ENCODE assay signal across 8 cellular contexts in genomic region chr19:14571695-14572490, GRCh38. TPM values are rescaled to one million over a fixed set of nuclear protein-coding genes. Genes with fewer than 3 reads are reported as not detected.
DNase-seq lines count a peak whose midpoint lies in the region; ATAC-seq, FAIRE-seq and TF ChIP-seq lines count a peak whose summit lies in the region.

Gene NDUFB7 (minus strand): TSS chr19:14572066. CDS start chr19:14572000, 66 bp downstream.

- peak within 1 kb of the TSS; percentile 57 to 91 for H3K4me2 ChIP-seq in H1 (ENCODE audit: insufficient read depth in 1 of 2, low read depth in 2 of 2, low read length in 2 of 2)
- H3K4me2 ChIP-seq in mesendoderm (ENCODE audit: low read length), result peak within 1 kb of the TSS; percentile 42

- H2BK20ac ChIP-seq in H1 (ENCODE audit: low read length), result no peak within 1 kb of the TSS

- TF ChIP-seq RAD21 in H1 (IDR thresholded peaks at IDR 0.05 in 1 of 2, conservative IDR thresholded peaks at IDR 0.05 in 1 of 2; ENCODE audit: low read depth in 2 of 2, low read length in 2 of 2), result peak; percentile 32 to 38; a peak in 3 of 4 replicates

- H3K14ac ChIP-seq in H1 (ENCODE audit: insufficient read length), result no peak within 1 kb of the TSS

- H3K4ac ChIP-seq in H1 (replicated peaks; ENCODE audit: insufficient read length, low read depth, low read length), result peak within 1 kb of the TSS; percentile 98
- H3K4ac ChIP-seq in mesendoderm (ENCODE audit: low read depth, low read length), result no peak within 1 kb of the TSS

- no peaks in the 10 kb centered on the region for H3K9me3 ChIP-seq in H1 (ENCODE audit: insufficient read depth in 2 of 2, low read depth in 1 of 2, low read length in 1 of 2)

- TF ChIP-seq CTCF in H1 (IDR thresholded peaks at IDR 0.05; ENCODE audit: control extremely low read depth in 1 of 3, insufficient read depth in 1 of 3, low read depth in 1 of 3, low read length in 3 of 3), result peak; percentile 87 to 95 (median 90)

- no peak within 1 kb of the TSS for H2BK12ac ChIP-seq in H1 (ENCODE audit: low read depth, low read length)

- WGBS in H1 (ENCODE audit: extremely low coverage in 1 of 2, insufficient coverage in 1 of 2, insufficient read length in 1 of 2, insufficient replicate concordance in 2 of 2, low coverage in 1 of 2, low lambda C conversion rate in 2 of 2, missing lambda C conversion rate in 1 of 2), 2 experiments, result 6% methylated on average over 37 of the region's 40 CpGs; no CpG with 5 or more reads in 1 of the 2 experiments
- 100% methylated on average over 2 of the region's 40 CpGs for WGBS in mesendoderm (ENCODE audit: extremely low coverage, insufficient coverage, low lambda C conversion rate)

- H3K9ac ChIP-seq in H1 (replicated peaks in 1 of 4; ENCODE audit: extremely low read depth in 1 of 4, low read depth in 3 of 4, low read length in 3 of 4) (peak within 1 kb of the TSS; percentile 73 to 82 (median 76)), mesendoderm (ENCODE audit: low read length) (peak within 1 kb of the TSS; percentile 86)

- H3K27ac ChIP-seq in H1 (ENCODE audit: low read depth, low read length) (peak within 1 kb of the TSS; percentile 63), mesendoderm (ENCODE audit: low read depth, low read length) (no peak within 1 kb of the TSS)

- TF ChIP-seq EP300 in H1 (IDR thresholded peaks at IDR 0.05; ENCODE audit: borderline replicate concordance in 1 of 2, low read depth in 2 of 2, low read length in 2 of 2), result no peak

- peak within 1 kb of the TSS; percentile 93 for H4K91ac ChIP-seq in H1 (replicated peaks; ENCODE audit: insufficient read length, low read length)

- peak; percentile 74 for ATAC-seq in GM21367 (IDR thresholded peaks at IDR 0.05; ENCODE audit: unreplicated experiment)

- H3K4me3 ChIP-seq in H1 (ENCODE audit: extremely low read depth in 1 of 4, insufficient read depth in 2 of 4, low read depth in 3 of 4, low read length in 4 of 4), result peak within 1 kb of the TSS; percentile 50 to 98 (median 89)
- peak within 1 kb of the TSS; percentile 78 for H3K4me3 ChIP-seq in mesendoderm (ENCODE audit: low read length)

- no peak within 1 kb of the TSS for H2AFZ ChIP-seq in H1 (ENCODE audit: low read length)

- H3K23ac ChIP-seq in H1 (ENCODE audit: insufficient read length) (no peak within 1 kb of the TSS), mesendoderm (ENCODE audit: low read length) (no peak within 1 kb of the TSS)

- H3K27me3 ChIP-seq in H1 (replicated peaks in 1 of 4; ENCODE audit: control insufficient read depth in 3 of 4, extremely low read depth in 1 of 4, insufficient read depth in 3 of 4, low read length in 3 of 4) (no peaks in the 10 kb centered on the region), mesendoderm (ENCODE audit: insufficient read depth, low read length, poor library complexity) (no peaks in the 10 kb centered on the region)

- in situ Hi-C loops in Caki2 (cut with HindIII; ENCODE audit: low pct_unique_long_range_greater_than_20kb, low sequenced_read_pairs), result no loop called here

- H3K23me2 ChIP-seq in H1 (ENCODE audit: low read depth, low read length), result no peaks in the 10 kb centered on the region; the same call in 1 of the 2 replicates

- no peaks in the 10 kb centered on the region for H3K36me3 ChIP-seq in H1 (ENCODE audit: control insufficient read depth in 2 of 4, insufficient read depth in 4 of 4, low read length in 3 of 4)
- H3K36me3 ChIP-seq in mesendoderm (ENCODE audit: control insufficient read depth, insufficient read depth, low read length), result no peaks in the 10 kb centered on the region

- H2BK15ac ChIP-seq in H1 (ENCODE audit: low read length) (no peak within 1 kb of the TSS), mesendoderm (replicated peaks; ENCODE audit: low read depth) (no peak within 1 kb of the TSS)

- POLR2A ChIA-PET in H1 (lab: Charles Lee; ENCODE audit: partially characterized antibody), result interaction anchor here (1.0 to 3.2 kb wide), 4 partner anchors 9 to 118 kb away, joined by 4 to 14 read pairs (median 8); partner anchors contain the start of gene ZNF333

- CTCF ChIA-PET in H1 (lab: Charles Lee; ENCODE audit: partially characterized antibody), result interaction anchor here (0.6 to 10.8 kb wide), 14 partner anchors 10 to 659 kb away, joined by 3 to 149 read pairs (median 4); partner anchors contain the start of gene ZNF333

- H2BK120ac ChIP-seq in H1 (replicated peaks; ENCODE audit: low read depth, low read length), result no peak within 1 kb of the TSS
- no peak within 1 kb of the TSS for H2BK120ac ChIP-seq in mesendoderm (ENCODE audit: low read depth, low read length)

- FAIRE-seq in HTR-8/SVneo (lab: Jason Lieb, UNC) (peak; percentile 51), H1 (lab: Jason Lieb, UNC) (no peak)

- H3K4me1 ChIP-seq in H1 (replicated peaks in 1 of 4; ENCODE audit: control insufficient read depth in 3 of 4, insufficient read depth in 4 of 4, low read length in 3 of 4), result peaks cover 0 to 4% (median 2%) of the 10 kb centered on the region in 4 experiments; a peak in 3 of 7 replicates
- no peaks in the 10 kb centered on the region for H3K4me1 ChIP-seq in mesendoderm (ENCODE audit: control insufficient read depth, low read depth, low read length)

- H3K79me2 ChIP-seq in H1 (ENCODE audit: control insufficient read depth in 1 of 2, insufficient read depth in 2 of 2, low read length in 2 of 2) (peaks cover 0 to 19% of the 10 kb centered on the region in 2 experiments; a peak in 2 of 4 replicates), mesendoderm (ENCODE audit: control insufficient read depth, insufficient read depth, low read length) (peaks cover 11% of the 10 kb centered on the region)

- DNase-seq in Caki2 (ENCODE audit: low read depth) (peak; percentile 90), HTR-8/SVneo (ENCODE audit: insufficient read length, low spot score) (peak; percentile 98), NOMO-1 treated with DMSO at 0.1 percent for 48 hours (lab: John Stamatoyannopoulos, UW; ENCODE audit: unreplicated experiment) (peak; percentile 92), H1 (ENCODE audit: low read depth in 1 of 2, low spot score in 2 of 2) (peak; percentile 85 to 87), mesendoderm (peak; percentile 98)
- peak; percentile 67 to 83 (median 76) for DNase-seq in activated CD8-positive, alpha-beta memory T cell treated with anti-CD3 and anti-CD28 coated beads for 48 hours (ENCODE audit: low read depth in 2 of 3, low spot score in 2 of 3)
- peak; percentile 70 for DNase-seq in stimulated activated CD8-positive, alpha-beta memory T cell treated with anti-CD3 and anti-CD28 coated beads, Interleukin-15, amount 100 ng/mL, for 1 hour (ENCODE audit: low read depth)

- peak within 1 kb of the TSS; percentile 98 for H4K8ac ChIP-seq in H1 (ENCODE audit: extremely low read depth, insufficient read depth, low read length)
- H4K8ac ChIP-seq in mesendoderm (ENCODE audit: low read depth, low read length), result no peak within 1 kb of the TSS

- H2BK5ac ChIP-seq in H1 (ENCODE audit: low read depth, low read length), result peak within 1 kb of the TSS; percentile 90
- H2BK5ac ChIP-seq in mesendoderm (ENCODE audit: low read length), result no peak within 1 kb of the TSS

- peaks cover 0 to 6% of the 10 kb centered on the region in 2 experiments for H4K20me1 ChIP-seq in H1 (replicated peaks in 1 of 2; ENCODE audit: control insufficient read depth in 1 of 2, insufficient read depth in 2 of 2, low read length in 2 of 2)

- TF ChIP-seq POLR2A in H1 (IDR thresholded peaks at IDR 0.05; ENCODE audit: control extremely low read depth in 1 of 2, low read depth in 2 of 2, low read length in 2 of 2), result peak in 1 of 2 experiments; percentile 88; a peak in 2 of 3 replicates

- peak within 1 kb of the TSS; percentile 79 for H4K5ac ChIP-seq in H1 (ENCODE audit: insufficient read length, low read depth, low read length)
- H4K5ac ChIP-seq in mesendoderm (ENCODE audit: low read length), result no peak within 1 kb of the TSS

- H2AK5ac ChIP-seq in H1 (ENCODE audit: low read depth, low read length) (no peak within 1 kb of the TSS), mesendoderm (ENCODE audit: low read length) (no peak within 1 kb of the TSS)

- H3K18ac ChIP-seq in H1 (ENCODE audit: extremely low read depth, low read length) (peak within 1 kb of the TSS; percentile 96; the same call in 1 of the 2 replicates), mesendoderm (ENCODE audit: low read length) (no peak within 1 kb of the TSS)

- H3K79me1 ChIP-seq in H1 (ENCODE audit: low read depth, low read length) (no peaks in the 10 kb centered on the region; the same call in none of the 2 replicates), mesendoderm (ENCODE audit: low read length) (peaks cover 14% of the 10 kb centered on the region)

- H3K56ac ChIP-seq in H1 (replicated peaks; ENCODE audit: insufficient read length, low read depth, low read length) (peak within 1 kb of the TSS; percentile 89), mesendoderm (ENCODE audit: low read length) (peak within 1 kb of the TSS; percentile 95)

TF ChIP-seq in H1, 55 proteins besides CTCF, POLR2A, EP300 and RAD21 (continues in another document):
- TF ChIP-seq CBX8 (IDR thresholded peaks at IDR 0.05; ENCODE audit: borderline replicate concordance, low read depth, low read length) (no peak), CREB1 (IDR thresholded peaks at IDR 0.05) (peak; percentile 45), CBX5 (IDR thresholded peaks at IDR 0.05; ENCODE audit: low read depth, low read length) (no peak), MAX (IDR thresholded peaks at IDR 0.05) (peak; percentile 68; the same call in 1 of the 2 replicates), MAFK (IDR thresholded peaks at IDR 0.05; ENCODE audit: low read depth, low read length) (no peak), CTBP2 (IDR thresholded peaks at IDR 0.05; ENCODE audit: borderline replicate concordance, insufficient read depth, insufficient read length, low read length) (no peak), CHD2 (IDR thresholded peaks at IDR 0.05; ENCODE audit: low read length) (peak; percentile 77), BACH1 (IDR thresholded peaks at IDR 0.05; ENCODE audit: low read length) (no peak), TAF7 (optimal IDR thresholded peaks at IDR 0.05; ENCODE audit: borderline replicate concordance, low read depth, low read length) (peak; percentile 75)

RNA-seq across cellular contexts. Expression of gene NDUFB7, which starts in this region (rescaled TPM):
- total RNA-seq in Caki2 (2014; rRNA removed; shearing (Covaris generic); ENCODE audit: low replicate concordance), result 350 and 590 TPM in 2 replicates
- 151 and 161 TPM in 2 replicates for total RNA-seq in H1 (2021; fragmentation: NEBNext Ultra II Directional; extraction: Animal tissue kit (Norgen Biotek cat#: 25700))
- 740 and 777 TPM in 2 replicates for polyA plus RNA-seq in H1 (2011; rRNA removed)
- polyA plus RNA-seq in H1 (2011; cell fraction: cytosol; rRNA removed), result 516 TPM
- 409 TPM for polyA plus RNA-seq in H1 (2011; cell fraction: nucleus; rRNA removed)
- polyA plus RNA-seq in H1 (2012, experiment 1 of 2), result 92.3 to 278 TPM (median 228 TPM) in 4 replicates
- polyA plus RNA-seq in H1 (2012, experiment 2 of 2), result 239 TPM
- polyA plus RNA-seq in H1 (2013, experiment 1 of 2), result 244 TPM
- polyA plus RNA-seq in H1 (2013, experiment 2 of 2), result 241 TPM
- polyA minus RNA-seq in H1 (2011; rRNA and poly(A)+ RNA removed), result 37.4 and 68.2 TPM in 2 replicates
- 113 TPM for polyA minus RNA-seq in H1 (2011; cell fraction: cytosol; rRNA and poly(A)+ RNA removed)
- 93.4 TPM for polyA minus RNA-seq in H1 (2011; cell fraction: nucleus; rRNA and poly(A)+ RNA removed)
- polyA plus RNA-seq in mesendoderm (2013, experiment 1 of 2), result 158 TPM
- 164 TPM for polyA plus RNA-seq in mesendoderm (2013, experiment 2 of 2)
